8 cellular contexts compared by ENCODE assay signal in genomic region chr6:31546962-31547726, GRCh38. TPM values are rescaled to one million over a fixed set of nuclear protein-coding genes. Genes with fewer than 3 reads are reported as not detected.
DNase-seq lines count a peak whose midpoint lies in the region; ATAC-seq, FAIRE-seq and TF ChIP-seq lines count a peak whose summit lies in the region.

Gene NFKBIL1 (plus strand): TSS chr6:31547608. CDS start chr6:31547695, 87 bp downstream.

- FAIRE-seq in HTR-8/SVneo (lab: Jason Lieb, UNC) = peak; percentile 82
- no peak for FAIRE-seq in H1 (lab: Jason Lieb, UNC)

- TF ChIP-seq EP300 in H1 (IDR thresholded peaks at IDR 0.05; ENCODE audit: borderline replicate concordance in 1 of 2, low read depth in 2 of 2, low read length in 2 of 2) = peak in 1 of 2 experiments; percentile 61; a peak in 1 of 3 replicates

- POLR2A ChIA-PET in H1 (lab: Charles Lee; ENCODE audit: partially characterized antibody) = interaction anchor here (0.6 to 18.4 kb wide), 33 partner anchors 9 to 1221 kb away, joined by 3 to 428 read pairs (median 5); partner anchors contain the start of genes BAG6, C6orf47, DDAH2 and GPANK1

- H3K4me2 ChIP-seq in H1 (ENCODE audit: insufficient read depth in 1 of 2, low read depth in 2 of 2, low read length in 2 of 2) = peak within 1 kb of the TSS; percentile 32 to 84

- H3K4me1 ChIP-seq in NT2/D1 (ENCODE audit: insufficient read depth, insufficient read length) (peaks cover 7% of the 10 kb centered on the region), H1 (replicated peaks in 1 of 4; ENCODE audit: control insufficient read depth in 3 of 4, insufficient read depth in 4 of 4, low read length in 3 of 4) (peaks cover 0 to 8% (median 5%) of the 10 kb centered on the region in 4 experiments; a peak in 5 of 7 replicates)

- H2BK20ac ChIP-seq in H1 (ENCODE audit: low read length) = no peak within 1 kb of the TSS; the same call in 1 of the 2 replicates

- H2BK15ac ChIP-seq in H1 (ENCODE audit: low read length) = no peak within 1 kb of the TSS

- H3K4me1 Mint-ChIP-seq in memory B cell = peaks cover 24% of the 10 kb centered on the region

- peak; percentile 48 to 98 (median 92) for DNase-seq in C1 segment of cervical spinal cord (lab: John Stamatoyannopoulos, UW)
- DNase-seq in HTR-8/SVneo (ENCODE audit: insufficient read length, low spot score) = peak; percentile 93
- DNase-seq in NT2/D1 (ENCODE audit: low read depth, low spot score) = peak; percentile 87
- peak in 2 of 3 experiments; percentile 76 to 84 for DNase-seq in activated CD8-positive, alpha-beta memory T cell treated with anti-CD3 and anti-CD28 coated beads for 48 hours (ENCODE audit: low read depth in 2 of 3, low spot score in 2 of 3)
- peak; percentile 88 to 94 for DNase-seq in H1 (ENCODE audit: low read depth in 1 of 2, low spot score in 2 of 2)
- DNase-seq in memory B cell (ENCODE audit: low spot score in 2 of 2) = peak; percentile 74 to 86
- DNase-seq in stimulated activated CD8-positive, alpha-beta memory T cell treated with anti-CD3 and anti-CD28 coated beads, Interleukin-12 subunit alpha, Interleukin-12 subunit beta, amount 100 ng/mL, for 1 hour (ENCODE audit: low read depth) = peak; percentile 81

- H3K36me3 Mint-ChIP-seq in memory B cell = no peaks in the 10 kb centered on the region

- peak within 1 kb of the TSS; percentile 76 for H3K9ac ChIP-seq in NT2/D1 (ENCODE audit: insufficient read length, low read depth)
- H3K9ac ChIP-seq in H1 (replicated peaks in 1 of 4; ENCODE audit: extremely low read depth in 1 of 4, low read depth in 3 of 4, low read length in 3 of 4) = peak within 1 kb of the TSS in 3 of 4 experiments; percentile 46 to 48 (median 46); a peak in 5 of 7 replicates

- H3K27ac ChIP-seq in H1 (ENCODE audit: low read depth, low read length) = peak within 1 kb of the TSS; percentile 21; the same call in 1 of the 2 replicates

- no peaks in the 10 kb centered on the region for H3K9me3 Mint-ChIP-seq in memory B cell

- TF ChIP-seq RAD21 in H1 (IDR thresholded peaks at IDR 0.05 in 1 of 2, conservative IDR thresholded peaks at IDR 0.05 in 1 of 2; ENCODE audit: low read depth in 2 of 2, low read length in 2 of 2) = peak in 1 of 2 experiments; percentile 7; a peak in 1 of 4 replicates

- H3K27me3 Mint-ChIP-seq in memory B cell = no peaks in the 10 kb centered on the region

- H3K9me3 ChIP-seq in NT2/D1 (ENCODE audit: insufficient read depth, low read length) (no peaks in the 10 kb centered on the region), H1 (ENCODE audit: insufficient read depth in 2 of 2, low read depth in 1 of 2, low read length in 1 of 2) (no peaks in the 10 kb centered on the region)

- no peak within 1 kb of the TSS; the same call in 1 of the 2 replicates for H3K18ac ChIP-seq in H1 (ENCODE audit: extremely low read depth, low read length)

- H3K14ac ChIP-seq in H1 (ENCODE audit: insufficient read length) = no peak within 1 kb of the TSS

- no peak within 1 kb of the TSS for H3K56ac ChIP-seq in H1 (replicated peaks; ENCODE audit: insufficient read length, low read depth, low read length)

- H3K4me3 Mint-ChIP-seq in memory B cell = peak within 1 kb of the TSS; percentile 89

- no peak within 1 kb of the TSS for H2BK12ac ChIP-seq in H1 (ENCODE audit: low read depth, low read length)

- no peak within 1 kb of the TSS for H2AK5ac ChIP-seq in H1 (ENCODE audit: low read depth, low read length)

- no peak within 1 kb of the TSS for H3K4ac ChIP-seq in H1 (replicated peaks; ENCODE audit: insufficient read length, low read depth, low read length)

- H2BK120ac ChIP-seq in H1 (replicated peaks; ENCODE audit: low read depth, low read length) = no peak within 1 kb of the TSS

- H3K23ac ChIP-seq in H1 (ENCODE audit: insufficient read length) = no peak within 1 kb of the TSS

- H4K91ac ChIP-seq in H1 (replicated peaks; ENCODE audit: insufficient read length, low read length) = peak within 1 kb of the TSS; percentile 67

- WGBS in H1 (ENCODE audit: extremely low coverage in 1 of 2, insufficient coverage in 1 of 2, insufficient read length in 1 of 2, insufficient replicate concordance in 2 of 2, low coverage in 1 of 2, low lambda C conversion rate in 2 of 2, missing lambda C conversion rate in 1 of 2), 2 experiments = 2% methylated on average over 20 of the region's 25 CpGs; no CpG with 5 or more reads in 1 of the 2 experiments

- H3K79me2 ChIP-seq in H1 (ENCODE audit: control insufficient read depth in 1 of 2, insufficient read depth in 2 of 2, low read length in 2 of 2) = peaks cover 0 to 15% of the 10 kb centered on the region in 2 experiments; a peak in 1 of 4 replicates

- H2BK5ac ChIP-seq in H1 (ENCODE audit: low read depth, low read length) = no peak within 1 kb of the TSS

- no peaks in the 10 kb centered on the region; the same call in 1 of the 2 replicates for H3K79me1 ChIP-seq in H1 (ENCODE audit: low read depth, low read length)

- H3K27ac Mint-ChIP-seq in memory B cell = peak within 1 kb of the TSS; percentile 89

- peaks cover 2% of the 10 kb centered on the region; the same call in 1 of the 2 replicates for H3K23me2 ChIP-seq in H1 (ENCODE audit: low read depth, low read length)

- H3K36me3 ChIP-seq in NT2/D1 (ENCODE audit: insufficient read depth, insufficient read length, low read length) (peaks cover 28% of the 10 kb centered on the region), H1 (ENCODE audit: control insufficient read depth in 2 of 4, insufficient read depth in 4 of 4, low read length in 3 of 4) (peaks cover 0 to 4% (median 3%) of the 10 kb centered on the region in 4 experiments; a peak in 4 of 8 replicates)

- H4K20me1 ChIP-seq in H1 (replicated peaks in 1 of 2; ENCODE audit: control insufficient read depth in 1 of 2, insufficient read depth in 2 of 2, low read length in 2 of 2) = no peaks in the 10 kb centered on the region

- CTCF ChIA-PET in H1 (lab: Charles Lee; ENCODE audit: partially characterized antibody) = interaction anchor here (0.6 to 24.7 kb wide), 15 partner anchors 9 to 178 kb away, joined by 3 to 613 read pairs (median 4); partner anchors contain the start of genes AIF1, BAG6, C6orf47 and LST1

- no peak within 1 kb of the TSS; the same call in 1 of the 2 replicates for H2AFZ ChIP-seq in H1 (ENCODE audit: low read length)

- H3K4me3 ChIP-seq in NT2/D1 (ENCODE audit: insufficient read length, low read depth) (peak within 1 kb of the TSS; percentile 40), H1 (ENCODE audit: extremely low read depth in 1 of 4, insufficient read depth in 2 of 4, low read depth in 3 of 4, low read length in 4 of 4) (peak within 1 kb of the TSS; percentile 37 to 70 (median 51); a peak in 7 of 8 replicates)

- no peaks in the 10 kb centered on the region for H3K27me3 ChIP-seq in NT2/D1 (ENCODE audit: insufficient read depth, insufficient read length)
- no peaks in the 10 kb centered on the region for H3K27me3 ChIP-seq in H1 (replicated peaks in 1 of 4; ENCODE audit: control insufficient read depth in 3 of 4, extremely low read depth in 1 of 4, insufficient read depth in 3 of 4, low read length in 3 of 4)

- peak; percentile 50 for ATAC-seq in GM19452 (IDR thresholded peaks at IDR 0.05; ENCODE audit: unreplicated experiment)
- ATAC-seq in memory B cell (ENCODE audit: low read depth) = peak; percentile 89

- no peak for TF ChIP-seq CTCF in H1 (IDR thresholded peaks at IDR 0.05; ENCODE audit: control extremely low read depth in 1 of 3, insufficient read depth in 1 of 3, low read depth in 1 of 3, low read length in 3 of 3)

- TF ChIP-seq POLR2A in H1 (IDR thresholded peaks at IDR 0.05; ENCODE audit: control extremely low read depth in 1 of 2, low read depth in 2 of 2, low read length in 2 of 2) = peak; percentile 22 to 74

- H4K8ac ChIP-seq in H1 (ENCODE audit: extremely low read depth, insufficient read depth, low read length) = peak within 1 kb of the TSS; percentile 83

- H4K5ac ChIP-seq in H1 (ENCODE audit: insufficient read length, low read depth, low read length) = peak within 1 kb of the TSS; percentile 33

TF ChIP-seq in H1, 55 proteins besides CTCF, POLR2A, EP300 and RAD21 (continues in another document):
- TF ChIP-seq SIN3A (conservative IDR thresholded peaks at IDR 0.05 in 1 of 2, IDR thresholded peaks at IDR 0.05 in 1 of 2; ENCODE audit: low read depth in 1 of 2, low read length in 2 of 2) (peak in 1 of 2 experiments; percentile 80; a peak in 2 of 4 replicates), BCL11A (IDR thresholded peaks at IDR 0.05; ENCODE audit: low read depth in 2 of 2, low read length in 2 of 2) (no peak), NRF1 (IDR thresholded peaks at IDR 0.05; ENCODE audit: low read depth, low read length) (no peak), CBX5 (IDR thresholded peaks at IDR 0.05; ENCODE audit: low read depth, low read length) (no peak), SP2 (IDR thresholded peaks at IDR 0.05; ENCODE audit: low read length) (no peak), POLR2AphosphoS5 (IDR thresholded peaks at IDR 0.05; ENCODE audit: low read depth, low read length) (peak; percentile 54), CREB1 (IDR thresholded peaks at IDR 0.05) (peak; percentile 85), CEBPB (IDR thresholded peaks at IDR 0.05; ENCODE audit: low read depth, low read length) (peak; percentile 84), CTBP2 (IDR thresholded peaks at IDR 0.05; ENCODE audit: borderline replicate concordance, insufficient read depth, insufficient read length, low read length) (peak; percentile 2), RXRA (IDR thresholded peaks at IDR 0.05; ENCODE audit: insufficient read depth, low read depth, low read length) (no peak), TCF12 (IDR thresholded peaks at IDR 0.05; ENCODE audit: low read depth, low read length) (no peak), KDM4A (IDR thresholded peaks at IDR 0.05; ENCODE audit: low read depth, low read length, severe bottlenecking) (no peak), FOSL1 (IDR thresholded peaks at IDR 0.05; ENCODE audit: insufficient read depth, low read depth, low read length) (no peak), JUND (IDR thresholded peaks at IDR 0.05; ENCODE audit: low read length) (peak; percentile 59; the same call in 1 of the 2 replicates), GABPA (IDR thresholded peaks at IDR 0.05; ENCODE audit: borderline replicate concordance, insufficient read depth, low read length) (peak; percentile 98), TBP (IDR thresholded peaks at IDR 0.05; ENCODE audit: low read depth, low read length) (peak; percentile 86), SP1 (IDR thresholded peaks at IDR 0.05; ENCODE audit: low read depth, low read length) (peak; percentile 87)

RNA-seq across cellular contexts. Expression of gene NFKBIL1, which starts in this region (rescaled TPM):
- total RNA-seq in H1 (2021; fragmentation: NEBNext Ultra II Directional; extraction: Animal tissue kit (Norgen Biotek cat#: 25700)) = 10.8 and 11.2 TPM in 2 replicates
- polyA plus RNA-seq in H1 (2011; rRNA removed) = 7.5 and 17.0 TPM in 2 replicates
- polyA plus RNA-seq in H1 (2011; cell fraction: cytosol; rRNA removed) = 11.8 TPM
- 20.7 TPM for polyA plus RNA-seq in H1 (2011; cell fraction: nucleus; rRNA removed)
- 6.7 to 13.7 TPM (median 12.1 TPM) in 4 replicates for polyA plus RNA-seq in H1 (2012, experiment 1 of 2)
- 9.5 TPM for polyA plus RNA-seq in H1 (2012, experiment 2 of 2)
- 10.1 TPM for polyA plus RNA-seq in H1 (2013, experiment 1 of 2)
- 11.0 TPM for polyA plus RNA-seq in H1 (2013, experiment 2 of 2)
- polyA minus RNA-seq in H1 (2011; rRNA and poly(A)+ RNA removed) = 1.8 and 2.6 TPM in 2 replicates
- 6.5 TPM for polyA minus RNA-seq in H1 (2011; cell fraction: cytosol; rRNA and poly(A)+ RNA removed)
- polyA minus RNA-seq in H1 (2011; cell fraction: nucleus; rRNA and poly(A)+ RNA removed) = 10.5 TPM

Comparison
In these comparisons a context has a peak if more than half of its experiments do, and no peak if none do; other contexts are left out.
1. Peak in every context shown above with its lines: DNase-seq, ATAC-seq, H3K4me3 ChIP-seq and H3K27ac ChIP-seq.